In genomic region chr9:21974542-21975409, GRCh38 we compare ENCODE assay signal across 8 cellular contexts. TPM values are rescaled to one million over a fixed set of nuclear protein-coding genes. Genes with fewer than 3 reads are reported as not detected.
DNase-seq lines count a peak whose midpoint lies in the region; ATAC-seq and TF ChIP-seq lines count a peak whose summit lies in the region.

No MANE protein-coding gene starts in this region.

- DNase-seq in OCI-M1 (lab: John Stamatoyannopoulos, UW) (peak; percentile 89), kidney glomerular epithelial cell (lab: John Stamatoyannopoulos, UW) (peak; percentile 54), A172 (ENCODE audit: low spot score) (no peak)
- DNase-seq in stimulated activated CD8-positive, alpha-beta memory T cell treated with anti-CD3 and anti-CD28 coated beads, Interleukin-4, amount 100 ng/mL, for 48 hours, result peak; percentile 68

- no peak for TF ChIP-seq CTCF in C4-2B (conservative IDR thresholded peaks at IDR 0.05)
- TF ChIP-seq CTCF in brain (conservative IDR thresholded peaks at IDR 0.05), result no peak

- peak overlapping the region; percentile 76 to 83 (median 81) for H3K4me3 Mint-ChIP-seq in brain

- H3K36me3 Mint-ChIP-seq in brain, result no peaks in the 10 kb centered on the region

- ATAC-seq in GM19351 (IDR thresholded peaks at IDR 0.05; ENCODE audit: unreplicated experiment), result peak; percentile 63
- peak; percentile 67 for ATAC-seq in HG03442 (IDR thresholded peaks at IDR 0.05; ENCODE audit: unreplicated experiment)

- H3K27ac Mint-ChIP-seq in brain, result peak overlapping the region in 1 of 5 experiments; percentile 37

- peaks cover 0 to 13% (median 7%) of the 10 kb centered on the region in 5 experiments for H3K9me3 Mint-ChIP-seq in brain

- peaks cover 22% of the 10 kb centered on the region for H3K4me1 Mint-ChIP-seq in brain

- H3K27ac ChIP-seq in C4-2B, result peak overlapping the region; percentile 42

- H3K27me3 Mint-ChIP-seq in brain, result peaks cover 100% of the 10 kb centered on the region

RNA-seq across cellular contexts. Expression of gene CDKN2A, which starts 19.4 kb away (rescaled TPM):
- 173 TPM for polyA plus RNA-seq in brain (ENCODE audit: insufficient read depth, low read depth, low replicate concordance)
- total RNA-seq in A172 (2014; rRNA removed; shearing (Covaris generic)), result not detected in 2 replicates

RNA-seq across cellular contexts. Expression of gene CDKN2B-AS1, which starts 19.8 kb away (rescaled TPM):
- polyA plus RNA-seq in brain (ENCODE audit: insufficient read depth, low read depth, low replicate concordance), result 6.9 TPM
- total RNA-seq in A172 (2014; rRNA removed; shearing (Covaris generic)), result not detected in 2 replicates

RNA-seq across cellular contexts. Expression of gene CDKN2B, which starts 34.3 kb away (rescaled TPM):
- 8.9 TPM for polyA plus RNA-seq in brain (ENCODE audit: insufficient read depth, low read depth, low replicate concordance)
- total RNA-seq in A172 (2014; rRNA removed; shearing (Covaris generic)), result not detected in 2 replicates
